ENCODE assay signal across 25 cellular contexts in genomic region chr19:5880196-5880595, GRCh38. TPM values are rescaled to one million over a fixed set of nuclear protein-coding genes. Genes with fewer than 3 reads are reported as not detected.
DNase-seq lines count a peak whose midpoint lies in the region; TF ChIP-seq lines count a peak whose summit lies in the region.
"Had no signal": no experiment of that assay in that cellular context is flagged by ENCODE, and none has a peak within 500 bp of the region (broad histone marks: within the 10 kb centered on the region; RNA-seq: fewer than 3 reads in every experiment).

No MANE protein-coding gene starts in this region.

- CTCF ChIA-PET in activated naive CD4-positive, alpha-beta T cell treated with anti-CD3 and anti-CD28 coated beads, Interleukin-2, amount 10 ng/mL, durations not matched to agents 7 days and 5 days (lab: Charles Lee) = no interaction called here

- TF ChIP-seq CTCF in cardiac muscle cell (IDR thresholded peaks at IDR 0.05; ENCODE audit: low read depth, low read length) (no peak), liver (IDR thresholded peaks at IDR 0.05; ENCODE audit: low read depth, low read length, missing input control) (no peak)

- no peaks in the 10 kb centered on the region for H3K9me3 Mint-ChIP-seq in activated naive CD4-positive, alpha-beta T cell treated with anti-CD3 and anti-CD28 coated beads, Interleukin-2, amount 10 ng/mL, durations not matched to agents 7 days and 5 days
- H3K9me3 Mint-ChIP-seq: activated T-helper 1 cell treated with anti-CD3 and anti-CD28 coated beads, Interleukin-12 subunit alpha, Interleukin-12 subunit beta, Interleukin-2, Interleukin-4 antibody, amounts not matched to agents 30 ng/mL and 10 ng/mL and 1 ng/mL, durations not matched to agents 14 hours and 24 hours and 36 hours; T-cell had no signal

- H3K27me3 Mint-ChIP-seq in activated naive CD4-positive, alpha-beta T cell treated with anti-CD3 and anti-CD28 coated beads, Interleukin-2, amount 10 ng/mL, durations not matched to agents 7 days and 5 days = peaks cover 55% of the 10 kb centered on the region

- H3K9me3 ChIP-seq in cardiac muscle cell (ENCODE audit: low read depth) (no peaks in the 10 kb centered on the region), liver (ENCODE audit: control insufficient read depth in 4 of 4, low read length in 3 of 4) (no peaks in the 10 kb centered on the region), stomach smooth muscle (ENCODE audit: control insufficient read depth in 2 of 2, low read length in 2 of 2) (no peaks in the 10 kb centered on the region)
- H3K9me3 ChIP-seq: ascending aorta, lower lobe of right lung, upper lobe of left lung had no signal

- no peak for DNase-seq in cardiac muscle cell (ENCODE audit: low read depth in 1 of 2, low spot score in 1 of 2)
- DNase-seq in cardiac septum (ENCODE audit: low spot score) = no peak
- no peak for DNase-seq in NCI-H2107 (lab: John Stamatoyannopoulos, UW)
- DNase-seq in activated naive CD4-positive, alpha-beta T cell treated with anti-CD3 and anti-CD28 coated beads, Interleukin-2, amount 10 ng/mL, durations not matched to agents 7 days and 5 days = no peak
- DNase-seq: activated CD4-positive, alpha-beta T cell treated with anti-CD3 and anti-CD28 coated beads for 48 hours; cerebellar nuclear complex; DMS79 treated with DMSO at 0.1 percent for 48 hours; lower lobe of right lung; NCI-H2081 treated with DMSO at 0.1 percent for 48 hours; NCI-H446 treated with DMSO at 0.1 percent for 48 hours; retina; SIG-M5; stimulated activated CD8-positive, alpha-beta memory T cell treated with anti-CD3 and anti-CD28 coated beads, Interleukin-4, amount 100 ng/mL, for 48 hours; T-cell had no signal

- H3K4me1 ChIP-seq in cardiac muscle cell (ENCODE audit: low read depth) = peaks cover 13% of the 10 kb centered on the region
- H3K4me1 ChIP-seq in liver (ENCODE audit: control insufficient read depth in 4 of 4, insufficient read depth in 4 of 4, low read length in 3 of 4) = peaks cover 10 to 23% (median 14%) of the 10 kb centered on the region in 4 donors
- peaks cover 21% of the 10 kb centered on the region for H3K4me1 ChIP-seq in stomach smooth muscle (ENCODE audit: control insufficient read depth, insufficient read depth, low read length)
- H3K4me1 ChIP-seq: foreskin keratinocyte had no signal

- TF ChIP-seq RAD21 in liver (IDR thresholded peaks at IDR 0.05) = no peak

- H3K27me3 ChIP-seq in cardiac muscle cell (no peaks in the 10 kb centered on the region), liver (ENCODE audit: control insufficient read depth in 4 of 4, insufficient read depth in 4 of 4, low read length in 3 of 4) (no peaks in the 10 kb centered on the region), stomach smooth muscle (ENCODE audit: control insufficient read depth in 1 of 2, insufficient read depth in 2 of 2, low read length in 2 of 2) (no peaks in the 10 kb centered on the region)

- 36% methylated on average over 6 of the region's 6 CpGs for WGBS in liver

- H3K27ac Mint-ChIP-seq in activated naive CD4-positive, alpha-beta T cell treated with anti-CD3 and anti-CD28 coated beads, Interleukin-2, amount 10 ng/mL, durations not matched to agents 7 days and 5 days = no peak overlapping the region
- H3K27ac Mint-ChIP-seq: activated naive CD8-positive, alpha-beta T cell; activated T-helper 1 cell treated with anti-CD3 and anti-CD28 coated beads, Interleukin-12 subunit alpha, Interleukin-12 subunit beta, Interleukin-2, Interleukin-4 antibody, amounts not matched to agents 30 ng/mL and 10 ng/mL and 1 ng/mL, durations not matched to agents 14 hours and 24 hours and 36 hours; T-cell had no signal

- H3K4me3 ChIP-seq in cardiac muscle cell = no peak overlapping the region
- H3K4me3 ChIP-seq in liver (ENCODE audit: low read depth in 1 of 3, low read length in 3 of 3) = no peak overlapping the region
- H3K4me3 ChIP-seq in stomach smooth muscle (ENCODE audit: low read length in 2 of 2) = no peak overlapping the region
- H3K4me3 ChIP-seq: ascending aorta, GM12878, lower lobe of right lung, upper lobe of left lung had no signal

- H3K36me3 ChIP-seq in cardiac muscle cell (no peaks in the 10 kb centered on the region), liver (ENCODE audit: control insufficient read depth in 4 of 4, insufficient read depth in 3 of 4, low read depth in 1 of 4, low read length in 3 of 4) (no peaks in the 10 kb centered on the region), stomach smooth muscle (ENCODE audit: control insufficient read depth in 2 of 2, insufficient read depth in 2 of 2, low read length in 2 of 2) (no peaks in the 10 kb centered on the region)
- H3K36me3 ChIP-seq: ascending aorta, lower lobe of right lung, upper lobe of left lung had no signal

- H3K9ac ChIP-seq in liver (ENCODE audit: low read depth in 1 of 2, low read length in 2 of 2) (no peak overlapping the region), stomach smooth muscle (ENCODE audit: low read length in 2 of 2) (no peak overlapping the region)

- no peaks in the 10 kb centered on the region for H3K4me1 Mint-ChIP-seq in activated naive CD4-positive, alpha-beta T cell treated with anti-CD3 and anti-CD28 coated beads, Interleukin-2, amount 10 ng/mL, durations not matched to agents 7 days and 5 days
- H3K4me1 Mint-ChIP-seq: T-cell had no signal

- no peaks in the 10 kb centered on the region for H3K36me3 Mint-ChIP-seq in activated naive CD4-positive, alpha-beta T cell treated with anti-CD3 and anti-CD28 coated beads, Interleukin-2, amount 10 ng/mL, durations not matched to agents 7 days and 5 days
- H3K36me3 Mint-ChIP-seq: activated naive CD8-positive, alpha-beta T cell; T-cell had no signal

- no peak overlapping the region for H3K4me3 Mint-ChIP-seq in activated naive CD4-positive, alpha-beta T cell treated with anti-CD3 and anti-CD28 coated beads, Interleukin-2, amount 10 ng/mL, durations not matched to agents 7 days and 5 days
- H3K4me3 Mint-ChIP-seq: activated naive CD8-positive, alpha-beta T cell; activated T-helper 1 cell treated with anti-CD3 and anti-CD28 coated beads, Interleukin-12 subunit alpha, Interleukin-12 subunit beta, Interleukin-2, Interleukin-4 antibody, amounts not matched to agents 30 ng/mL and 10 ng/mL and 1 ng/mL, durations not matched to agents 14 hours and 24 hours and 36 hours; T-cell had no signal

- intact Hi-C loops in cardiac septum (cut with DNase I) = no loop called here

- H3K27ac ChIP-seq in cardiac muscle cell (peak overlapping the region; percentile 82), liver (ENCODE audit: low read depth in 1 of 2, low read length in 2 of 2) (peak overlapping the region; percentile 53 to 76), stomach smooth muscle (ENCODE audit: low read length) (peak overlapping the region; percentile 66)
- H3K27ac ChIP-seq: ascending aorta, epithelial cell of prostate, foreskin keratinocyte, lower lobe of right lung, upper lobe of left lung had no signal

TF ChIP-seq in liver, 16 proteins besides CTCF, POLR2A, EP300 and RAD21:
- TF ChIP-seq HNF4A (conservative IDR thresholded peaks at IDR 0.05) = no peak
- TF ChIP-seq FOXA1 (IDR thresholded peaks at IDR 0.05) = no peak
- no peak for TF ChIP-seq YY1 (IDR thresholded peaks at IDR 0.05)
- no peak for TF ChIP-seq RXRA (IDR thresholded peaks at IDR 0.05)
- TF ChIP-seq FOXA2 (IDR thresholded peaks at IDR 0.05) = no peak
- no peak for TF ChIP-seq GABPA (IDR thresholded peaks at IDR 0.05 in 1 of 2, conservative IDR thresholded peaks at IDR 0.05 in 1 of 2)
- TF ChIP-seq TAF1 (conservative IDR thresholded peaks at IDR 0.05) = no peak
- no peak for TF ChIP-seq NR2F2 (IDR thresholded peaks at IDR 0.05)
- no peak for TF ChIP-seq MAX (IDR thresholded peaks at IDR 0.05)
- no peak for TF ChIP-seq JUND (IDR thresholded peaks at IDR 0.05)
- no peak for TF ChIP-seq ZBTB33 (IDR thresholded peaks at IDR 0.05)

RNA-seq across cellular contexts. Expression of gene FUT5, which starts 9.9 kb away (rescaled TPM):
- total RNA-seq in cardiac muscle cell = 1.5 TPM in 1 of 2 replicates, not detected in the other
- polyA plus RNA-seq in cardiac muscle cell = 8.9 TPM in 1 of 2 replicates, not detected in the other
- not detected for total RNA-seq in cardiac septum
- under 1 TPM; 0.05 to 0.17 TPM for total RNA-seq in liver
- polyA plus RNA-seq in liver = under 1 TPM in 1 of 2 donors, not detected in 1; 0.02 TPM
- total RNA-seq: A172; activated T-helper 1 cell treated with anti-CD3 and anti-CD28 coated beads, Interleukin-12 subunit alpha, Interleukin-12 subunit beta, Interleukin-2, Interleukin-4 antibody, amounts not matched to agents 30 ng/mL and 10 ng/mL and 1 ng/mL, durations not matched to agents 14 hours and 24 hours and 36 hours; ascending aorta; foreskin keratinocyte; GM12878; lower lobe of right lung; MCF 10A; upper lobe of left lung had no signal
- polyA plus RNA-seq: foreskin keratinocyte, GM12878 had no signal

RNA-seq across cellular contexts. Expression of gene NDUFA11, which starts 23.4 kb away (rescaled TPM):
- total RNA-seq in cardiac muscle cell (295 and 485 TPM in 2 replicates), cardiac septum (414 TPM), liver (100 to 1,000 TPM; 127 to 134 TPM)
- polyA plus RNA-seq in cardiac muscle cell (738 and 760 TPM in 2 replicates), liver (100 to 1,000 TPM; 319 to 394 TPM)

RNA-seq across cellular contexts. Expression of gene VMAC, which starts 24.5 kb away (rescaled TPM):
- total RNA-seq in cardiac muscle cell = 13.0 and 23.1 TPM in 2 replicates
- 3.9 and 6.2 TPM in 2 replicates for polyA plus RNA-seq in cardiac muscle cell
- total RNA-seq in cardiac septum = 2.4 TPM
- total RNA-seq in liver = 1 to 10 TPM; 3.6 to 7.7 TPM
- polyA plus RNA-seq in liver = 1 to 10 TPM; 1.2 to 1.6 TPM

RNA-seq across cellular contexts. Expression of gene FUT3, which starts 28.9 kb away (rescaled TPM):
- total RNA-seq in cardiac muscle cell (0.14 and 3.8 TPM in 2 replicates), cardiac septum (not detected), liver (under 1 TPM in 1 of 2 donors, not detected in 1; 0.25 TPM)
- polyA plus RNA-seq in cardiac muscle cell (0.92 TPM in 1 of 2 replicates, not detected in the other), liver (under 1 TPM; 0.27 to 0.47 TPM)
- total RNA-seq: A172; activated T-helper 1 cell treated with anti-CD3 and anti-CD28 coated beads, Interleukin-12 subunit alpha, Interleukin-12 subunit beta, Interleukin-2, Interleukin-4 antibody, amounts not matched to agents 30 ng/mL and 10 ng/mL and 1 ng/mL, durations not matched to agents 14 hours and 24 hours and 36 hours; ascending aorta had no signal

RNA-seq across cellular contexts. Expression of gene CAPS, which starts 33.9 kb away (rescaled TPM):
- total RNA-seq in cardiac muscle cell = 14.4 and 23.6 TPM in 2 replicates
- polyA plus RNA-seq in cardiac muscle cell = 14.1 and 17.7 TPM in 2 replicates
- total RNA-seq in cardiac septum = 2.7 TPM
- 1 to 10 TPM; 2.1 to 4.2 TPM for total RNA-seq in liver
- polyA plus RNA-seq in liver = 10 to 100 TPM in 1 of 2 donors, 1 to 10 TPM in 1; 2.8 to 11.4 TPM
